16 cellular contexts compared by ENCODE assay signal in genomic region chr1:111489604-111490003, GRCh38. TPM values are rescaled to one million over a fixed set of nuclear protein-coding genes. Genes with fewer than 3 reads are reported as not detected.
A peak's percentile ranks its signal among the peaks of the same experiment; 100 is the strongest.
DNase-seq lines count a peak whose midpoint lies in the region; ATAC-seq, FAIRE-seq and TF ChIP-seq lines count a peak whose summit lies in the region.
"Had no signal": no experiment of that assay in that cellular context is flagged by ENCODE, and none has a peak within 500 bp of the region (broad histone marks: within the 10 kb centered on the region; RNA-seq: fewer than 3 reads in every experiment).

No MANE protein-coding gene starts in this region.

- H3K4me3 ChIP-seq in cardiac fibroblast (replicated peaks in 1 of 2; ENCODE audit: low read depth in 2 of 2, low read length in 2 of 2) (no peak overlapping the region), spleen (peak overlapping the region in 1 of 8 donors; percentile 10)
- H3K4me3 ChIP-seq: ovary had no signal

- no peak overlapping the region for H3K4me3 Mint-ChIP-seq in activated CD4-positive, alpha-beta memory T cell treated with anti-CD3 and anti-CD28 coated beads, Interleukin-2, amount 10 ng/mL, durations not matched to agents 7 days and 5 days
- H3K4me3 Mint-ChIP-seq: memory B cell had no signal

- no peaks in the 10 kb centered on the region for H3K27me3 ChIP-seq in spleen (replicated peaks in 1 of 7)
- H3K27me3 ChIP-seq: ovary had no signal

- CTCF ChIA-PET in activated CD4-positive, alpha-beta memory T cell treated with anti-CD3 and anti-CD28 coated beads, Interleukin-2, amount 10 ng/mL, durations not matched to agents 7 days and 5 days (lab: Charles Lee), result interaction anchor here (1.3 kb wide), 1 partner anchor 8 kb away, joined by 9 read pairs; no protein-coding TSS in a partner anchor

- POLR2A ChIA-PET in activated CD4-positive, alpha-beta memory T cell treated with anti-CD3 and anti-CD28 coated beads, Interleukin-2, amount 10 ng/mL, durations not matched to agents 7 days and 5 days (lab: Charles Lee), result no interaction called here

- peaks cover 3% of the 10 kb centered on the region for H3K27me3 Mint-ChIP-seq in activated CD4-positive, alpha-beta memory T cell treated with anti-CD3 and anti-CD28 coated beads, Interleukin-2, amount 10 ng/mL, durations not matched to agents 7 days and 5 days
- H3K27me3 Mint-ChIP-seq: memory B cell had no signal

- TF ChIP-seq CTCF in cardiac fibroblast (IDR thresholded peaks at IDR 0.05; ENCODE audit: low read depth, low read length) (no peak), spleen (IDR thresholded peaks at IDR 0.05 in 8 of 11, conservative IDR thresholded peaks at IDR 0.05 in 3 of 11) (peak in 2 of 11 experiments; percentile 11 to 18), D721Med (IDR thresholded peaks at IDR 0.05; ENCODE audit: insufficient read depth, missing control alignments) (no peak)

- no peak for TF ChIP-seq POLR2A in spleen (IDR thresholded peaks at IDR 0.05)

- peak; percentile 56 for DNase-seq in KBM-7
- DNase-seq in cardiac fibroblast (ENCODE audit: low read depth in 2 of 2), result peak; percentile 40 to 82
- no peak for DNase-seq in left lobe of liver (ENCODE audit: low spot score)
- DNase-seq in spleen, result no peak
- DNase-seq in germinal center (ENCODE audit: low spot score), result no peak
- no peak for DNase-seq in D721Med (ENCODE audit: insufficient read length, low spot score)
- DNase-seq in activated CD4-positive, alpha-beta memory T cell treated with anti-CD3 and anti-CD28 coated beads, Interleukin-2, amount 10 ng/mL, durations not matched to agents 7 days and 5 days, result no peak
- DNase-seq: activated CD4-positive, CD25-positive, alpha-beta regulatory T cell treated with anti-CD3 and anti-CD28 coated beads, Interleukin-2, amount 50 U/mL, for 72 hours; activated T-cell treated with anti-CD3 and anti-CD28 coated beads, Interleukin-2, amount 50 U/mL, for 1 hour; NCI-H1930; ovary had no signal

- 42 to 71% (median 62%) methylated on average over 4 of the region's 4 CpGs for WGBS in spleen, 5 donors

- no peak for FAIRE-seq in D721Med (lab: Jason Lieb, UNC)

- no peaks in the 10 kb centered on the region for H3K9me3 ChIP-seq in spleen
- H3K9me3 ChIP-seq: ovary had no signal

- peaks cover 0 to 52% (median 3%) of the 10 kb centered on the region in 6 donors for H3K4me1 ChIP-seq in spleen

- H3K4me1 Mint-ChIP-seq in activated CD4-positive, alpha-beta memory T cell treated with anti-CD3 and anti-CD28 coated beads, Interleukin-2, amount 10 ng/mL, durations not matched to agents 7 days and 5 days, result no peaks in the 10 kb centered on the region

- no peaks in the 10 kb centered on the region for H3K36me3 ChIP-seq in spleen
- H3K36me3 ChIP-seq: ovary had no signal

- H3K27ac Mint-ChIP-seq in activated CD4-positive, alpha-beta memory T cell treated with anti-CD3 and anti-CD28 coated beads, Interleukin-2, amount 10 ng/mL, durations not matched to agents 7 days and 5 days, result no peak overlapping the region
- H3K27ac Mint-ChIP-seq: memory B cell had no signal

- intact Hi-C loops in spleen (cut with DNase I; ENCODE audit: low total_unique reads), result no loop called here

- peaks cover 6% of the 10 kb centered on the region for H3K9me3 Mint-ChIP-seq in activated CD4-positive, alpha-beta memory T cell treated with anti-CD3 and anti-CD28 coated beads, Interleukin-2, amount 10 ng/mL, durations not matched to agents 7 days and 5 days
- H3K9me3 Mint-ChIP-seq: memory B cell had no signal

- in situ Hi-C loops in KBM-7 (cut with MboI; ENCODE audit: low pct_unique_long_range_greater_than_20kb, low sequenced_read_pairs), result no loop called here

- H3K36me3 Mint-ChIP-seq in activated CD4-positive, alpha-beta memory T cell treated with anti-CD3 and anti-CD28 coated beads, Interleukin-2, amount 10 ng/mL, durations not matched to agents 7 days and 5 days (ENCODE audit: low read depth), result peaks cover 3% of the 10 kb centered on the region
- H3K36me3 Mint-ChIP-seq: memory B cell had no signal

- peak overlapping the region in 7 of 8 donors; percentile 49 to 92 (median 83) for H3K27ac ChIP-seq in spleen
- H3K27ac ChIP-seq: KMS-11, ovary had no signal

- ATAC-seq in left lobe of liver, result peak; percentile 75
- no peak for ATAC-seq in HG03432 (IDR thresholded peaks at IDR 0.05; ENCODE audit: unreplicated experiment)
- ATAC-seq: SK-N-SH treated with all-trans-retinoic acid at 6 μM for 48 hours had no signal

RNA-seq across cellular contexts. Expression of gene ADORA3, which starts 13.8 kb away (rescaled TPM):
- total RNA-seq in left lobe of liver (3.0 TPM), spleen (10 to 100 TPM in 1 of 7 donors, 1 to 10 TPM in 4, under 1 TPM in 2; 0.37 to 11.2 (median 7.7) TPM)
- polyA plus RNA-seq in spleen, result 1 to 10 TPM; 2.5 to 4.9 (median 3.4) TPM
- under 1 TPM; 0.18 TPM for total RNA-seq in activated CD4-positive, alpha-beta memory T cell treated with anti-CD3 and anti-CD28 coated beads, Interleukin-2, amount 10 ng/mL, durations not matched to agents 7 days and 5 days
- total RNA-seq: Daoy had no signal

RNA-seq across cellular contexts. Expression of gene TMIGD3, which starts 13.8 kb away (rescaled TPM):
- total RNA-seq in left lobe of liver, result 7.8 TPM
- total RNA-seq in spleen, result 10 to 100 TPM in 4 of 7 donors, 1 to 10 TPM in 3; 1.6 to 33.4 (median 11.9) TPM
- polyA plus RNA-seq in spleen, result 10 to 100 TPM in 1 of 3 donors, 1 to 10 TPM in 2; 5.6 to 32.7 (median 6.2) TPM
- total RNA-seq in activated CD4-positive, alpha-beta memory T cell treated with anti-CD3 and anti-CD28 coated beads, Interleukin-2, amount 10 ng/mL, durations not matched to agents 7 days and 5 days, result not detected
- total RNA-seq: Daoy had no signal

RNA-seq across cellular contexts. Expression of gene C1orf162, which starts 15.8 kb away (rescaled TPM):
- total RNA-seq in left lobe of liver (6.8 TPM), spleen (100 to 1,000 TPM in 5 of 7 donors, 10 to 100 TPM in 2; 53.5 to 161 (median 121) TPM)
- 100 to 1,000 TPM in 2 of 3 donors, 10 to 100 TPM in 1; 98.9 to 132 (median 126) TPM for polyA plus RNA-seq in spleen
- total RNA-seq in activated CD4-positive, alpha-beta memory T cell treated with anti-CD3 and anti-CD28 coated beads, Interleukin-2, amount 10 ng/mL, durations not matched to agents 7 days and 5 days, result 10 to 100 TPM; 13.2 to 14.0 TPM

RNA-seq across cellular contexts. Expression of gene ATP5PB, which starts 40.3 kb away (rescaled TPM):
- total RNA-seq in left lobe of liver (130 TPM), spleen (100 to 1,000 TPM; 124 to 168 (median 143) TPM)
- polyA plus RNA-seq in spleen, result 100 to 1,000 TPM; 204 to 277 (median 262) TPM
- total RNA-seq in activated CD4-positive, alpha-beta memory T cell treated with anti-CD3 and anti-CD28 coated beads, Interleukin-2, amount 10 ng/mL, durations not matched to agents 7 days and 5 days, result 100 to 1,000 TPM; 272 to 286 TPM

RNA-seq across cellular contexts. Expression of gene WDR77, which starts 40.5 kb away (rescaled TPM):
- total RNA-seq in left lobe of liver (15.7 TPM), spleen (10 to 100 TPM; 25.4 to 36.6 (median 34.9) TPM)
- 10 to 100 TPM; 24.8 to 34.5 (median 31.7) TPM for polyA plus RNA-seq in spleen
- total RNA-seq in activated CD4-positive, alpha-beta memory T cell treated with anti-CD3 and anti-CD28 coated beads, Interleukin-2, amount 10 ng/mL, durations not matched to agents 7 days and 5 days, result 10 to 100 TPM; 26.3 to 28.4 TPM

Comparison
In these comparisons a context has a peak if more than half of its experiments do, and no peak if none do; other contexts are left out.
1. DNase-seq: peak in KBM-7 (single experiment) and cardiac fibroblast (2 of 2); none in left lobe of liver (single experiment), spleen (single experiment), germinal center (single experiment), D721Med (single experiment) and activated CD4-positive, alpha-beta memory T cell treated with anti-CD3 and anti-CD28 coated beads, Interleukin-2, amount 10 ng/mL, durations not matched to agents 7 days and 5 days (single experiment).